27 cellular contexts compared by ENCODE assay signal in genomic region chr3:166481340-166481739, GRCh38.
A peak's percentile ranks its signal among the peaks of the same experiment; 100 is the strongest.
DNase-seq lines count a peak whose midpoint lies in the region; ATAC-seq and TF ChIP-seq lines count a peak whose summit lies in the region.
"Had no signal": no experiment of that assay in that cellular context is flagged by ENCODE, and none has a peak within 500 bp of the region (broad histone marks: within the 10 kb centered on the region; RNA-seq: fewer than 3 reads in every experiment).

No MANE protein-coding gene starts in this region.

- no TSS peak for BruUV-seq in PC-3 (replicated peaks; lab: Mats Ljungman, UMichigan)

- H3K9me2 ChIP-seq in PC-3 (replicated peaks; ENCODE audit: low read length): no peaks in the 10 kb centered on the region

- no peaks in the 10 kb centered on the region for H3K27me3 ChIP-seq in PC-3 (ENCODE audit: low read length)
- H3K27me3 ChIP-seq: BE2C; BLaER1; BLaER1 treated with 17β-estradiol and CSF1 and Interleukin-3, amounts not matched to agents 10 nM and 100 nM had no signal

- H3K27ac ChIP-seq in PC-3 (ENCODE audit: low read length): 0 out of 2 replicates have a peak overlapping the region, but pooled peaks have one; percentile 16
- H3K27ac ChIP-seq: 22Rv1; A549; BLaER1; BLaER1 treated with 17β-estradiol and CSF1 and Interleukin-3, amounts not matched to agents 10 nM and 100 nM; C4-2B had no signal

- ATAC-seq in PC-3: peak; percentile 88
- ATAC-seq in GM19035 (IDR thresholded peaks at IDR 0.05; ENCODE audit: unreplicated experiment): no peak
- ATAC-seq: A549; CD8-positive, alpha-beta T cell had no signal

- no peaks in the 10 kb centered on the region for H3K79me2 ChIP-seq in PC-3 (ENCODE audit: low read length)

- peaks cover 28% of the 10 kb centered on the region for H3K4me1 ChIP-seq in PC-3 (ENCODE audit: insufficient read depth, low read length)
- H3K4me1 ChIP-seq: A549; BE2C; BLaER1; BLaER1 treated with 17β-estradiol and CSF1 and Interleukin-3, amounts not matched to agents 10 nM and 100 nM; Caco-2 had no signal

- TF ChIP-seq CTCF in PC-3 (conservative IDR thresholded peaks at IDR 0.05; ENCODE audit: low read depth, low read length): no peak

- H2AFZ ChIP-seq in PC-3 (ENCODE audit: low read length): no peak overlapping the region

- H3F3A ChIP-seq in PC-3 (ENCODE audit: low read length, unreplicated experiment): no peaks in the 10 kb centered on the region

- intact Hi-C loops in PC-3 (cut with micrococcal nuclease): no loop called here

- H3K9me3 ChIP-seq in PC-3 (ENCODE audit: low read length): no peaks in the 10 kb centered on the region
- H3K9me3 ChIP-seq: A549; BE2C; BLaER1; BLaER1 treated with 17β-estradiol and CSF1 and Interleukin-3, amounts not matched to agents 10 nM and 100 nM; Caco-2 had no signal

- POLR2A ChIA-PET in PC-3 (lab: Charles Lee; ENCODE audit: unreplicated experiment): no interaction called here

- CTCF ChIA-PET in PC-3 (lab: Charles Lee): no interaction called here

- DNase-seq in PC-3: peak; percentile 74
- DNase-seq: 8988T; ACHN; AML-193; BE2C; C1 segment of cervical spinal cord; Caco-2; Calu3; CD4-positive, alpha-beta memory T cell; CD4-positive, alpha-beta T cell; CD4-positive, CD25-positive, alpha-beta regulatory T cell; CD8-positive, alpha-beta memory T cell; CD8-positive, alpha-beta T cell; COR-L47; DMS 273 treated with DMSO at 0.1 percent for 48 hours; DMS153; DMS53; DMS79; DMS79 treated with DMSO at 0.1 percent for 48 hours; DND-41; EL had no signal

- H3K36me3 ChIP-seq in PC-3 (ENCODE audit: low read depth, low read length): no peaks in the 10 kb centered on the region
- H3K36me3 ChIP-seq: BE2C; BLaER1; BLaER1 treated with 17β-estradiol and CSF1 and Interleukin-3, amounts not matched to agents 10 nM and 100 nM had no signal

- H4K20me1 ChIP-seq in PC-3 (ENCODE audit: low read length): no peaks in the 10 kb centered on the region
- H4K20me1 ChIP-seq: BLaER1; BLaER1 treated with 17β-estradiol and CSF1 and Interleukin-3, amounts not matched to agents 10 nM and 100 nM had no signal

- H3K4me2 ChIP-seq in PC-3 (ENCODE audit: low read length): peak overlapping the region; percentile 20
- H3K4me2 ChIP-seq: A549; BLaER1; BLaER1 treated with 17β-estradiol and CSF1 and Interleukin-3, amounts not matched to agents 10 nM and 100 nM had no signal

- no peak overlapping the region for H3K9ac ChIP-seq in PC-3 (ENCODE audit: low read length)
- H3K9ac ChIP-seq: BLaER1; BLaER1 treated with 17β-estradiol and CSF1 and Interleukin-3, amounts not matched to agents 10 nM and 100 nM had no signal

- no peak overlapping the region for H3K4me3 ChIP-seq in PC-3 (ENCODE audit: low read length)
- H3K4me3 ChIP-seq: A549; BLaER1; BLaER1 treated with 17β-estradiol and CSF1 and Interleukin-3, amounts not matched to agents 10 nM and 100 nM had no signal
